Comparison of ENCODE assay signal across 1 cellular context in the genomic region with DNA sequence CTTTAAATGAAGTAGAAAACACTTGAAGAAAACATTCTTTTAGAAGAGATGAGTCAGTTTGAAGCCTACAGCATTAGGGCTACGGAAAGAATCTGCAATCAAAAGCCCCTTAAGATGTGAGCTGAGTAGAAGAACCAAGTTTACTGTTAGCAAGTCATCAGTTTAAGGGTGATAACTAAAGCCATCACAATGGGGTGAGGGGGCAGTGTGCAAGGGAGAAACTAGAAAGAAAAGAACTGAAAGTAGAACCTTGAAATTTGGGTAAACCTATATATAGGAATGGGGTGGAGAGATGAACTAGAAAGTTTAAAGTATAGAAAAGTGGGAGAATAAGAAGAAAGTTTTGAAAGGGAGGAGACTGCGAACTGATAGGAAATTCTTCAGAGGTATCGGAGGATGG.
TF ChIP-seq lines count a peak whose summit lies in the region.

No MANE protein-coding gene starts in this region.

TF ChIP-seq in GM12878, 131 proteins besides CTCF, POLR2A, EP300 and RAD21 (continued from another document):
- TF ChIP-seq FOS (IDR thresholded peaks at IDR 0.05; ENCODE audit: borderline replicate concordance, extremely low read depth, insufficient read length) (no peak), WRNIP1 (IDR thresholded peaks at IDR 0.05; ENCODE audit: borderline replicate concordance, low read depth, low read length) (no peak), TCF7 (IDR thresholded peaks at IDR 0.05; ENCODE audit: borderline replicate concordance) (no peak)
- TF ChIP-seq, protein P1, sequence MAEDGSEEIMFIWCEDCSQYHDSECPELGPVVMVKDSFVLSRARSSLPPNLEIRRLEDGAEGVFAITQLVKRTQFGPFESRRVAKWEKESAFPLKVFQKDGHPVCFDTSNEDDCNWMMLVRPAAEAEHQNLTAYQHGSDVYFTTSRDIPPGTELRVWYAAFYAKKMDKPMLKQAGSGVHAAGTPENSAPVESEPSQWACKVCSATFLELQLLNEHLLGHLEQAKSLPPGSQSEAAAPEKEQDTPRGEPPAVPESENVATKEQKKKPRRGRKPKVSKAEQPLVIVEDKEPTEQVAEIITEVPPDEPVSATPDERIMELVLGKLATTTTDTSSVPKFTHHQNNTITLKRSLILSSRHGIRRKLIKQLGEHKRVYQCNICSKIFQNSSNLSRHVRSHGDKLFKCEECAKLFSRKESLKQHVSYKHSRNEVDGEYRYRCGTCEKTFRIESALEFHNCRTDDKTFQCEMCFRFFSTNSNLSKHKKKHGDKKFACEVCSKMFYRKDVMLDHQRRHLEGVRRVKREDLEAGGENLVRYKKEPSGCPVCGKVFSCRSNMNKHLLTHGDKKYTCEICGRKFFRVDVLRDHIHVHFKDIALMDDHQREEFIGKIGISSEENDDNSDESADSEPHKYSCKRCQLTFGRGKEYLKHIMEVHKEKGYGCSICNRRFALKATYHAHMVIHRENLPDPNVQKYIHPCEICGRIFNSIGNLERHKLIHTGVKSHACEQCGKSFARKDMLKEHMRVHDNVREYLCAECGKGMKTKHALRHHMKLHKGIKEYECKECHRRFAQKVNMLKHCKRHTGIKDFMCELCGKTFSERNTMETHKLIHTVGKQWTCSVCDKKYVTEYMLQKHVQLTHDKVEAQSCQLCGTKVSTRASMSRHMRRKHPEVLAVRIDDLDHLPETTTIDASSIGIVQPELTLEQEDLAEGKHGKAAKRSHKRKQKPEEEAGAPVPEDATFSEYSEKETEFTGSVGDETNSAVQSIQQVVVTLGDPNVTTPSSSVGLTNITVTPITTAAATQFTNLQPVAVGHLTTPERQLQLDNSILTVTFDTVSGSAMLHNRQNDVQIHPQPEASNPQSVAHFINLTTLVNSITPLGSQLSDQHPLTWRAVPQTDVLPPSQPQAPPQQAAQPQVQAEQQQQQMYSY (CRISPR knock-in tag; IDR thresholded peaks at IDR 0.05): no peak
